In genomic region chr7:148379693-148380092, GRCh38 we compare ENCODE assay signal across 15 cellular contexts.
DNase-seq lines count a peak whose midpoint lies in the region; ATAC-seq and TF ChIP-seq lines count a peak whose summit lies in the region.
"Had no signal": no experiment of that assay in that cellular context is flagged by ENCODE, and none has a peak within 500 bp of the region (broad histone marks: within the 10 kb centered on the region; RNA-seq: fewer than 3 reads in every experiment).

No MANE protein-coding gene starts in this region.

- TF ChIP-seq POLR2A in spleen (IDR thresholded peaks at IDR 0.05): no peak

- H3K4me1 ChIP-seq in HUES6 (ENCODE audit: control insufficient read depth, insufficient read depth, low read length): peaks cover 14% of the 10 kb centered on the region; the same call in 1 of the 2 replicates
- peaks cover 9% of the 10 kb centered on the region; the same call in 1 of the 2 replicates for H3K4me1 ChIP-seq in iPS-20b (ENCODE audit: insufficient read depth, low read length)
- H3K4me1 ChIP-seq in spleen: no peaks in the 10 kb centered on the region
- H3K4me1 ChIP-seq: A549, HAP-1 had no signal

- H3K9ac ChIP-seq in HUES6 (ENCODE audit: low read length) (no peak overlapping the region), iPS-20b (ENCODE audit: low read depth, low read length) (peak overlapping the region; percentile 17; the same call in 1 of the 2 replicates)
- H3K9ac ChIP-seq: GM23248 had no signal

- H3K36me3 Mint-ChIP-seq in brain: peaks cover 16% of the 10 kb centered on the region
- H3K36me3 Mint-ChIP-seq: CD14-positive monocyte had no signal

- ATAC-seq in HG02798 (IDR thresholded peaks at IDR 0.05; ENCODE audit: poor library complexity, unreplicated experiment): no peak
- ATAC-seq: A549 had no signal

- peak; percentile 4 for DNase-seq in superior temporal gyrus (ENCODE audit: extremely low spot score)
- DNase-seq in NCI-H1417 (lab: John Stamatoyannopoulos, UW): no peak
- no peak for DNase-seq in spleen
- no peak for DNase-seq in stimulated activated CD4-positive, alpha-beta T cell treated with anti-CD3 and anti-CD28 coated beads, Interleukin-4, amount 100 ng/mL, for 1 hour
- DNase-seq: DMS53, GF-D8, GM23248, Karpas-422 had no signal

- intact Hi-C loops in spleen (cut with DNase I; ENCODE audit: low total_unique reads): no loop called here

- H3K27ac ChIP-seq in HUES6 (ENCODE audit: low read depth, low read length) (peak overlapping the region; percentile 9; the same call in 1 of the 2 replicates), iPS-20b (ENCODE audit: low read length) (no peak overlapping the region), spleen (no peak overlapping the region)
- H3K27ac ChIP-seq: A549, GM23248 had no signal

- WGBS in spleen, 5 donors: 75 to 86% (median 78%) methylated on average over 10 of the region's 10 CpGs

- H3K27ac Mint-ChIP-seq in brain: peak overlapping the region in 3 of 5 experiments; percentile 23 to 96 (median 94)
- H3K27ac Mint-ChIP-seq: CD14-positive monocyte had no signal

- H3K4me3 ChIP-seq in HUES6 (ENCODE audit: low read depth, low read length) (no peak overlapping the region), iPS-20b (ENCODE audit: low read length) (no peak overlapping the region), spleen (no peak overlapping the region)
- H3K4me3 ChIP-seq: A549, GM23248, HAP-1 had no signal

- H3K4me1 Mint-ChIP-seq in brain: peaks cover 51% of the 10 kb centered on the region
- H3K4me1 Mint-ChIP-seq: CD14-positive monocyte had no signal

- peaks cover 0 to 8% (median 8%) of the 10 kb centered on the region in 5 experiments for H3K9me3 Mint-ChIP-seq in brain

- H3K36me3 ChIP-seq in HUES6 (ENCODE audit: control insufficient read depth, insufficient read depth, low read length): peaks cover 44% of the 10 kb centered on the region
- H3K36me3 ChIP-seq in iPS-20b (ENCODE audit: insufficient read depth, low read depth, low read length): peaks cover 15% of the 10 kb centered on the region
- H3K36me3 ChIP-seq in spleen: no peaks in the 10 kb centered on the region
- H3K36me3 ChIP-seq: HAP-1 had no signal

- no peaks in the 10 kb centered on the region for H3K27me3 Mint-ChIP-seq in brain

- TF ChIP-seq CTCF in brain (conservative IDR thresholded peaks at IDR 0.05) (no peak), spleen (IDR thresholded peaks at IDR 0.05 in 8 of 11, conservative IDR thresholded peaks at IDR 0.05 in 3 of 11) (no peak)

- no peaks in the 10 kb centered on the region for H3K9me3 ChIP-seq in HUES6 (ENCODE audit: control insufficient read depth, insufficient read depth, low read depth, low read length)
- no peaks in the 10 kb centered on the region for H3K9me3 ChIP-seq in iPS-20b (ENCODE audit: insufficient read depth, low read depth, low read length)
- peaks cover 0 to 14% (median 13%) of the 10 kb centered on the region in 8 donors for H3K9me3 ChIP-seq in spleen
- H3K9me3 ChIP-seq: A549, HAP-1 had no signal

- H3K4me3 Mint-ChIP-seq in brain: peak overlapping the region in 2 of 5 experiments; percentile 39 to 51
- H3K4me3 Mint-ChIP-seq: CD14-positive monocyte had no signal

- H3K27me3 ChIP-seq in HUES6 (ENCODE audit: control insufficient read depth, insufficient read depth, low read length) (no peaks in the 10 kb centered on the region), iPS-20b (ENCODE audit: insufficient read depth, low read length) (no peaks in the 10 kb centered on the region), spleen (replicated peaks in 1 of 7) (no peaks in the 10 kb centered on the region)
